9 cellular contexts compared by ENCODE assay signal in the genomic region with DNA sequence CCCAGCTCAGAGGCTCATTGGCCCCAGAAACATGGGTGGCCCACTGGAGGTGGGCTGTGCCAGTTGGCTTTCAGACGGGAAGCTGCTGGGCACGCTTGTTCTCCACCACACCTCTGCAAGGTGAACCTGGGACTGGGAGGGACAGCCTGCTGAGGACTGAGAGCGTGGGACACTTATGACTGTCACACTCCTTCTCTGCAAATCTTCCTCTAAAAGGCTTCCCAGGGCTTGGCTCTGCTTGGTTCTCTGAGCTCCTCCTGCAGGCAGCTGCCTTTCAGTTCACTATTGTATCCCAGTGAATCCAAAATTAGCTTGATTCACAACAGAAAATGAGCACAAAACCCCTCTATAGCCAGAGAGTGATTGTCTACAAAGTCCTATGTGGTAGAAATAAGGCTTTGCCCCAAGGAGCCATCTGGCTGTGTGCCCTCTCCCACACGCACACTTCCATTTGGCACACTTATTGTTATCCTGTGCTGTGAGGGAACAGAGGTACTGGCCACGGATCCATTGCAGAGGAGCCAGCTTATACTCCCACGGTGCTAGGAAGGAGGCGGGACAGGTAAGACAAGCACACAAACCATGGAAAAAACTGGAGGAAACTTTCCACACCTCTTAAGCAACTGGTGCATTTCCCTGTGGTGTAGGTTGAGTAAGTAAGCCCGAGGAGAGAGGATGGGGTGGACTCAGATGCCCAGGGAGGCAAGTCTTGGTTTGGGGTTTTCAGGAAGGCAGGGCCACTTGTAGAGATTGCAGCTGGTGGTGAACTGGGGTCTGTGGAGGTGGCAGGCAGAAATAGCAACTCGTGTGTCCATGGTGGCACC. TPM values are rescaled to one million over a fixed set of nuclear protein-coding genes. Genes with fewer than 3 reads are reported as not detected.
DNase-seq lines count a peak whose midpoint lies in the region; ATAC-seq and TF ChIP-seq lines count a peak whose summit lies in the region.
"Had no signal": no experiment of that assay in that cellular context is flagged by ENCODE, and none has a peak within 500 bp of the region (broad histone marks: within the 10 kb centered on the region; RNA-seq: fewer than 3 reads in every experiment).

No MANE protein-coding gene starts in this region.

- H3K36me3 Mint-ChIP-seq in T-helper 17 cell (ENCODE audit: low read depth), result no peaks in the 10 kb centered on the region

- H3K27ac ChIP-seq in left ventricle myocardium inferior (replicated peaks), result peak overlapping the region; percentile 90
- H3K27ac ChIP-seq in skin epidermis, result peak overlapping the region in 20 of 21 experiments; percentile 70 to 98 (median 92)

- H3K27me3 Mint-ChIP-seq in T-helper 17 cell, result no peaks in the 10 kb centered on the region

- ATAC-seq in T-helper 17 cell (no peak), HG03460 (IDR thresholded peaks at IDR 0.05; ENCODE audit: unreplicated experiment) (no peak), GM19351 (IDR thresholded peaks at IDR 0.05; ENCODE audit: unreplicated experiment) (no peak)

- intact Hi-C loops in left ventricle myocardium inferior (cut with micrococcal nuclease), result no loop called here

- H3K4me1 ChIP-seq in left ventricle myocardium inferior, result peaks cover 90% of the 10 kb centered on the region

- peak; percentile 39 for TF ChIP-seq CTCF in left ventricle myocardium inferior (IDR thresholded peaks at IDR 0.05; ENCODE audit: borderline replicate concordance)

- TF ChIP-seq POLR2A in GM19193 (IDR thresholded peaks at IDR 0.05; ENCODE audit: extremely low read depth, insufficient read depth, insufficient read length), result peak; percentile 46

- H3K4me1 Mint-ChIP-seq in T-helper 17 cell, result peaks cover 53% of the 10 kb centered on the region

- H3K4me3 ChIP-seq in left ventricle myocardium inferior, result no peak overlapping the region
- H3K4me3 ChIP-seq in skin epidermis, result no peak overlapping the region

- H3K9me3 ChIP-seq in T-helper 17 cell (ENCODE audit: control insufficient read depth, low read length, poor library complexity, severe bottlenecking), result no peaks in the 10 kb centered on the region
- H3K9me3 ChIP-seq in left ventricle myocardium inferior (replicated peaks), result no peaks in the 10 kb centered on the region

- no peaks in the 10 kb centered on the region for H3K36me3 ChIP-seq in left ventricle myocardium inferior

- peak overlapping the region; percentile 75 for H3K4me3 Mint-ChIP-seq in T-helper 17 cell

- no peaks in the 10 kb centered on the region for H3K27me3 ChIP-seq in left ventricle myocardium inferior (ENCODE audit: low read depth)

- DNase-seq in T-helper 17 cell, result no peak
- DNase-seq in left ventricle myocardium inferior, result no peak
- DNase-seq in HuH-7 (ENCODE audit: low spot score), result no peak
- no peak for DNase-seq in NAMALWA (ENCODE audit: low spot score)

- H3K27ac Mint-ChIP-seq in T-helper 17 cell, result peak overlapping the region; percentile 100

RNA-seq across cellular contexts. Expression of gene BTG2, which starts 18.9 kb away (rescaled TPM):
- total RNA-seq in T-helper 17 cell (100 to 1,000 TPM; 584 to 606 TPM), left ventricle myocardium inferior (73.7 TPM)

RNA-seq across cellular contexts. Expression of gene CHIT1, which starts 56.9 kb away (rescaled TPM):
- total RNA-seq in T-helper 17 cell (1 to 10 TPM in 1 of 2 donors, under 1 TPM in 1; 0.13 to 1.0 TPM), left ventricle myocardium inferior (not detected)
- total RNA-seq: glomerular endothelial cell had no signal
